10 cellular contexts compared by ENCODE assay signal in the genomic region with DNA sequence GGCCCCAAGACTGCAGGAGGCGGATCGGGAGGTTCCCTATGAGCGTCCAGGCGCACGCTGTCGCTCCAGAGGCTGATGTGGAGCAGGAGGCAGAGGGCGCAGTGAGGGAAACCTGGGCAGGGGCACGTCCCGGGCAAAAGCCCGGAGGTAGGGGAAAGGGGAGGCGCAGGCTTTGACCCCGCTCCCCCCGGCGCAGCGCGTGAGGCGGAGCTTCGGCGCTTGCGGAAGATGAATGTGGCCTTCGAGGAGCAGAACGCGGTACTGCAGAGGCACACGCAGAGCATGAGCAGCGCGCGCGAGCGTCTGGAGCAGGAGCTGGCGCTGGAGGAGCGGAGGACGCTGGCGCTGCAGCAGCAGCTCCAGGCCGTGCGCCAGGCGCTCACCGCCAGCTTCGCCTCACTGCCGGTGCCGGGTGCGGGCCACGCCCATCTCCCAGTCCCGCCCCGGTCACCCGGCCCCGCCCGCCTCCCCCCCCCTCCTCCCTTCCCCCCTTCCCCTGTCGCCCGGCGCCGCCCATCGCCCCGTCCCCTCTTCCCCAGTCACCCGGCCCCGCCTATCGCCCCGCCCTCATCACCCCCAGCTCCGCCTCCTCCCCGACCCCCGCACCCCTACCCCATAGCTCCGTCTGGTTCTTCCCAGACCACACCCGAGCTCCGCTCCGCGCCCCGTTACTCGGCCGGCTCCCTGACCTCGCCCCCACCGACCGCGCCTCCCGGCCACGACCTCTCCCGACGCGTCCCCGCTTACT. TPM values are rescaled to one million over a fixed set of nuclear protein-coding genes. Genes with fewer than 3 reads are reported as not detected.
DNase-seq lines count a peak whose midpoint lies in the region; ATAC-seq and TF ChIP-seq lines count a peak whose summit lies in the region.
"Had no signal": no experiment of that assay in that cellular context is flagged by ENCODE, and none has a peak within 500 bp of the region (broad histone marks: within the 10 kb centered on the region; RNA-seq: fewer than 3 reads in every experiment).

No MANE protein-coding gene starts in this region.

- BruUV-seq in HCT116 (replicated peaks; lab: Mats Ljungman, UMichigan): no TSS peak

- H3K4me2 ChIP-seq in HCT116 (ENCODE audit: low read length): peak overlapping the region; percentile 77
- peak overlapping the region; percentile 19 for H3K4me2 ChIP-seq in skeletal muscle satellite cell (ENCODE audit: low read length)

- H4K20me1 ChIP-seq in HCT116 (ENCODE audit: insufficient read depth): no peaks in the 10 kb centered on the region; the same call in 1 of the 2 replicates

- no peak for DNase-seq in HCT116 (ENCODE audit: low read depth, low spot score)
- DNase-seq in dorsolateral prefrontal cortex: peak in 9 of 10 donors; percentile 39 to 80 (median 63)
- peak; percentile 85 for DNase-seq in iPS-NIHi7 (ENCODE audit: extremely low spot score)
- DNase-seq in activated CD4-positive, CD25-positive, alpha-beta regulatory T cell (lab: John Stamatoyannopoulos, UW): no peak
- no peak for DNase-seq in effector CD4-positive, alpha-beta T cell
- DNase-seq in NCI-H2227 (lab: John Stamatoyannopoulos, UW; ENCODE audit: unreplicated experiment): no peak
- DNase-seq: NCI-H446 had no signal

- H3K79me2 ChIP-seq in HCT116 (ENCODE audit: insufficient read depth, low read length): peaks cover 24% of the 10 kb centered on the region; the same call in 1 of the 2 replicates

- H3K27me3 ChIP-seq in HCT116 (ENCODE audit: insufficient read depth, low read length): no peaks in the 10 kb centered on the region
- H3K27me3 ChIP-seq in dorsolateral prefrontal cortex: no peaks in the 10 kb centered on the region
- H3K27me3 ChIP-seq in skeletal muscle satellite cell (ENCODE audit: control insufficient read depth, insufficient read depth, low read length): no peaks in the 10 kb centered on the region

- RAD21 ChIA-PET in HCT116 (lab: Charles Lee; ENCODE audit: low non-redundant PET in 1 of 2, low total read pairs in 2 of 2, uncharacterized antibody in 2 of 2, unreplicated experiment in 2 of 2): interaction anchor here in 1 of 2 experiments (1.1 kb wide), 1 partner anchor 31 kb away, joined by 5 read pairs; no protein-coding TSS in a partner anchor

- peak overlapping the region; percentile 58; the same call in 1 of the 2 replicates for H3K9ac ChIP-seq in HCT116 (ENCODE audit: low read length)
- no peak overlapping the region for H3K9ac ChIP-seq in skeletal muscle satellite cell (ENCODE audit: low read depth, low read length)

- H3K9me3 ChIP-seq in HCT116 (ENCODE audit: control insufficient read depth in 1 of 2, insufficient read depth in 1 of 2, low read depth in 1 of 2, low read length in 2 of 2): no peaks in the 10 kb centered on the region
- H3K9me3 ChIP-seq in skeletal muscle satellite cell (replicated peaks; ENCODE audit: low read length): no peaks in the 10 kb centered on the region

- peaks cover 3 to 21% of the 10 kb centered on the region in 2 experiments; a peak in 2 of 4 replicates for H3K36me3 ChIP-seq in HCT116 (ENCODE audit: control insufficient read depth in 1 of 2, insufficient read depth in 2 of 2, low read length in 2 of 2)
- peaks cover 19% of the 10 kb centered on the region for H3K36me3 ChIP-seq in skeletal muscle satellite cell (ENCODE audit: insufficient read depth, low read length)

- CTCF ChIA-PET in HCT116 (lab: Charles Lee): interaction anchor here (0.7 to 1.4 kb wide), 2 partner anchors 11 to 32 kb away, joined by 3 to 5 read pairs; no protein-coding TSS in a partner anchor

- no peak overlapping the region for H2AFZ ChIP-seq in HCT116 (ENCODE audit: low read depth, low read length, poor library complexity, severe bottlenecking)

- no peak for ATAC-seq in HCT116
- ATAC-seq in GM21390 (IDR thresholded peaks at IDR 0.05; ENCODE audit: unreplicated experiment): no peak

- H3K9me2 ChIP-seq in HCT116 (ENCODE audit: insufficient read depth): no peaks in the 10 kb centered on the region

- intact Hi-C loops in HCT116 (cut with micrococcal nuclease) (loop anchor here (10.0 kb wide), 1 partner anchor 628 kb away; no protein-coding TSS in a partner anchor), dorsolateral prefrontal cortex (cut with DNase I) (loop anchor here (1.0 to 10.0 kb wide), 4 partner anchors 32 to 128 kb away; a partner anchor contains a TSS)

- TF ChIP-seq CTCF in HCT116 (IDR thresholded peaks at IDR 0.05 in 2 of 3, conservative IDR thresholded peaks at IDR 0.05 in 1 of 3; ENCODE audit: borderline replicate concordance in 1 of 3, insufficient read depth in 1 of 3, low read depth in 2 of 3, low read length in 2 of 3) (no peak), dorsolateral prefrontal cortex (IDR thresholded peaks at IDR 0.05 in 54 of 56, conservative IDR thresholded peaks at IDR 0.05 in 2 of 56; ENCODE audit: low read depth in 1 of 56, partially characterized antibody in 56 of 56) (peak in 10 of 56 donors; percentile 5 to 24 (median 16))

- POLR2A ChIA-PET in HCT116 (lab: Charles Lee): interaction anchor here (0.6 to 1.5 kb wide), 4 partner anchors 10 to 38 kb away, joined by 3 to 6 read pairs (median 4); a partner anchor contains a TSS

- H3K4me1 ChIP-seq in HCT116 (ENCODE audit: control insufficient read depth in 1 of 2, insufficient read depth in 2 of 2, low read length in 2 of 2) (peaks cover 23 to 67% of the 10 kb centered on the region in 2 experiments), skeletal muscle satellite cell (ENCODE audit: control insufficient read depth, insufficient read depth, low read length) (peaks cover 17% of the 10 kb centered on the region)

- no peak for TF ChIP-seq RAD21 in HCT116 (IDR thresholded peaks at IDR 0.05; ENCODE audit: low read depth)

- no peak for TF ChIP-seq POLR2A in HCT116 (IDR thresholded peaks at IDR 0.05; ENCODE audit: borderline replicate concordance, extremely low read depth, insufficient read depth, insufficient read length)

- H3K27ac ChIP-seq in HCT116 (ENCODE audit: low read depth, low read length) (peak overlapping the region; percentile 71), dorsolateral prefrontal cortex (peak overlapping the region in 52 of 59 donors; percentile 22 to 88 (median 73))

- H3K4me3 ChIP-seq in HCT116 (replicated peaks in 1 of 2; ENCODE audit: low read depth in 1 of 2, low read length in 2 of 2) (peak overlapping the region; percentile 40 to 54), dorsolateral prefrontal cortex (peak overlapping the region in 58 of 59 donors; percentile 2 to 66 (median 47)), skeletal muscle satellite cell (ENCODE audit: low read length) (peak overlapping the region; percentile 28)

TF ChIP-seq in HCT116, 20 proteins besides CTCF, POLR2A, EP300 and RAD21:
- TF ChIP-seq ZNF274 (IDR thresholded peaks at IDR 0.05; ENCODE audit: low read depth, low read length): no peak
- no peak for TF ChIP-seq FOSL1 (IDR thresholded peaks at IDR 0.05; ENCODE audit: low read depth)
- no peak for TF ChIP-seq SRF (IDR thresholded peaks at IDR 0.05; ENCODE audit: low read depth)
- TF ChIP-seq, protein P1, sequence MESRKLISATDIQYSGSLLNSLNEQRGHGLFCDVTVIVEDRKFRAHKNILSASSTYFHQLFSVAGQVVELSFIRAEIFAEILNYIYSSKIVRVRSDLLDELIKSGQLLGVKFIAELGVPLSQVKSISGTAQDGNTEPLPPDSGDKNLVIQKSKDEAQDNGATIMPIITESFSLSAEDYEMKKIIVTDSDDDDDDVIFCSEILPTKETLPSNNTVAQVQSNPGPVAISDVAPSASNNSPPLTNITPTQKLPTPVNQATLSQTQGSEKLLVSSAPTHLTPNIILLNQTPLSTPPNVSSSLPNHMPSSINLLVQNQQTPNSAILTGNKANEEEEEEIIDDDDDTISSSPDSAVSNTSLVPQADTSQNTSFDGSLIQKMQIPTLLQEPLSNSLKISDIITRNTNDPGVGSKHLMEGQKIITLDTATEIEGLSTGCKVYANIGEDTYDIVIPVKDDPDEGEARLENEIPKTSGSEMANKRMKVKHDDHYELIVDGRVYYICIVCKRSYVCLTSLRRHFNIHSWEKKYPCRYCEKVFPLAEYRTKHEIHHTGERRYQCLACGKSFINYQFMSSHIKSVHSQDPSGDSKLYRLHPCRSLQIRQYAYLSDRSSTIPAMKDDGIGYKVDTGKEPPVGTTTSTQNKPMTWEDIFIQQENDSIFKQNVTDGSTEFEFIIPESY (IDR thresholded peaks at IDR 0.05; ENCODE audit: extremely low read depth, insufficient replicate concordance, low read length): no peak
- peak; percentile 76 for TF ChIP-seq POLR2AphosphoS5 (IDR thresholded peaks at IDR 0.05; ENCODE audit: low read depth, low read length)
- TF ChIP-seq, protein P2, sequence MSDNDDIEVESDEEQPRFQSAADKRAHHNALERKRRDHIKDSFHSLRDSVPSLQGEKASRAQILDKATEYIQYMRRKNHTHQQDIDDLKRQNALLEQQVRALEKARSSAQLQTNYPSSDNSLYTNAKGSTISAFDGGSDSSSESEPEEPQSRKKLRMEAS (IDR thresholded peaks at IDR 0.05): peak; percentile 26; the same call in 1 of the 2 replicates

RNA-seq across cellular contexts. Expression of a gene that starts 4.1 kb away (rescaled TPM):
- 186 TPM for total RNA-seq in HCT116 (2021; ENCODE audit: unreplicated experiment)
- polyA plus RNA-seq in HCT116 (2012): 158 and 174 TPM in 2 replicates
- 10 to 100 TPM; 10.1 to 58.3 (median 26.2) TPM for total RNA-seq in dorsolateral prefrontal cortex
- 57.2 and 65.4 TPM in 2 replicates for total RNA-seq in skeletal muscle satellite cell (2012; rRNA removed)

RNA-seq across cellular contexts. Expression of a gene that starts 8.4 kb away (rescaled TPM):
- not detected for total RNA-seq in HCT116 (2021; ENCODE audit: unreplicated experiment)
- polyA plus RNA-seq in HCT116 (2012): not detected in 2 replicates
- total RNA-seq in dorsolateral prefrontal cortex: 1 to 10 TPM in 27 of 120 experiments, under 1 TPM in 93; 0.13 to 1.7 (median 0.63) TPM
- total RNA-seq in skeletal muscle satellite cell (2012; rRNA removed): under 0.01 TPM in 1 of 2 replicates, not detected in the other
- total RNA-seq: Daoy had no signal

RNA-seq across cellular contexts. Expression of a gene that starts 19.5 kb away (rescaled TPM):
- 131 TPM for total RNA-seq in HCT116 (2021; ENCODE audit: unreplicated experiment)
- polyA plus RNA-seq in HCT116 (2012): 125 and 134 TPM in 2 replicates
- total RNA-seq in dorsolateral prefrontal cortex: 100 to 1,000 TPM in 14 of 120 experiments, 10 to 100 TPM in 106; 54.9 to 119 (median 77.6) TPM
- total RNA-seq in skeletal muscle satellite cell (2012; rRNA removed): 83.4 and 112 TPM in 2 replicates

RNA-seq across cellular contexts. Expression of a gene that starts 29.8 kb away (rescaled TPM):
- total RNA-seq in HCT116 (2021; ENCODE audit: unreplicated experiment) (2.3 TPM), dorsolateral prefrontal cortex (1 to 10 TPM in 80 of 120 experiments, under 1 TPM in 40; 0.36 to 2.7 (median 1.4) TPM)
- 1.6 and 1.8 TPM in 2 replicates for polyA plus RNA-seq in HCT116 (2012)
- 1.5 and 3.9 TPM in 2 replicates for total RNA-seq in skeletal muscle satellite cell (2012; rRNA removed)
- total RNA-seq: Daoy had no signal

RNA-seq across cellular contexts. Expression of a gene that starts 37.9 kb away (rescaled TPM):
- total RNA-seq in HCT116 (2021; ENCODE audit: unreplicated experiment): 1.2 TPM
- polyA plus RNA-seq in HCT116 (2012): 1.1 and 1.9 TPM in 2 replicates
- 10 to 100 TPM in 3 of 120 experiments, 1 to 10 TPM in 117; 1.0 to 11.2 (median 4.6) TPM for total RNA-seq in dorsolateral prefrontal cortex
- not detected in 2 replicates for total RNA-seq in skeletal muscle satellite cell (2012; rRNA removed)
- total RNA-seq: Daoy had no signal

Comparison
In these comparisons a context has a peak if more than half of its experiments do, and no peak if none do; other contexts are left out.
1. DNase-seq: peak in dorsolateral prefrontal cortex (9 of 10) and iPS-NIHi7 (single experiment); none in HCT116 (single experiment), activated CD4-positive, CD25-positive, alpha-beta regulatory T cell (0 of 4), effector CD4-positive, alpha-beta T cell (single experiment) and NCI-H2227 (single experiment).
2. Peak in every context shown above with its lines, with median percentiles within 50 percentile points of each other: H3K4me3 ChIP-seq.